ENCODE assay signal across 12 cellular contexts in the genomic region with DNA sequence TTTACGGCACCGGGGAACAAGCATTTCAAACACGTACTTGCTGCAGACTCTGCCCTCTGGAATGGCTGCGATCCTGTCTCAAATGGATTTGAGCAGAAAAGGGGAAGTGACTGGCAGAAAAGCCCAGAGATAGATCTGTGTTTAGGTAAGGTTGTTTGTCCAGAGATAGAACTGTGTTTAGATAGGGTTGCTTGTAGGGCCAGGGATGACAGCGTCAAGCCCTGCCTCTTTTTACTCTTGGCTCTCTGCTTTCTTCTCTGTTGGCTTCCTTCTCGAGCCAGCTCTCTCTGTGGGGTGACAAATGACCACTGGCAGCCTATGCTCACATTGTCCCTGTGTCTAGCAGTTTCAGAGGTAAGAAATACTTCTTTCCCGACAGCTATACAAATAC. TPM values are rescaled to one million over a fixed set of nuclear protein-coding genes. Genes with fewer than 3 reads are reported as not detected.
A peak's percentile ranks its signal among the peaks of the same experiment; 100 is the strongest.
DNase-seq lines count a peak whose midpoint lies in the region; ATAC-seq and TF ChIP-seq lines count a peak whose summit lies in the region.
"Had no signal": no experiment of that assay in that cellular context is flagged by ENCODE, and none has a peak within 500 bp of the region (broad histone marks: within the 10 kb centered on the region; RNA-seq: fewer than 3 reads in every experiment).

No MANE protein-coding gene starts in this region.

- TF ChIP-seq EP300 in sigmoid colon (IDR thresholded peaks at IDR 0.05): no peak

- H3K9me3 Mint-ChIP-seq in activated T-helper 17 cell treated with anti-CD3 and anti-CD28 coated beads, Interleukin-2, amount 50 U/mL, for 72 hours: no peaks in the 10 kb centered on the region

- peaks cover 45% of the 10 kb centered on the region for H3K36me3 Mint-ChIP-seq in activated T-helper 17 cell treated with anti-CD3 and anti-CD28 coated beads, Interleukin-2, amount 50 U/mL, for 72 hours (ENCODE audit: low read depth)

- TF ChIP-seq POLR2A in sigmoid colon (IDR thresholded peaks at IDR 0.05): no peak

- H3K27me3 Mint-ChIP-seq in activated T-helper 17 cell treated with anti-CD3 and anti-CD28 coated beads, Interleukin-2, amount 50 U/mL, for 72 hours: no peaks in the 10 kb centered on the region

- H3K36me3 ChIP-seq in right atrium auricular region (peaks cover 10% of the 10 kb centered on the region), sigmoid colon (peaks cover 0 to 8% (median 0%) of the 10 kb centered on the region in 4 donors)
- H3K36me3 ChIP-seq: brain microvascular endothelial cell had no signal

- H3K27ac ChIP-seq in right atrium auricular region: peak overlapping the region; percentile 57 to 83
- peak overlapping the region; percentile 75 to 83 (median 82) for H3K27ac ChIP-seq in sigmoid colon
- H3K27ac ChIP-seq: brain microvascular endothelial cell had no signal

- H3K27ac Mint-ChIP-seq in activated T-helper 17 cell treated with anti-CD3 and anti-CD28 coated beads, Interleukin-2, amount 50 U/mL, for 72 hours: peak overlapping the region; percentile 15

- H3K4me1 Mint-ChIP-seq in activated T-helper 17 cell treated with anti-CD3 and anti-CD28 coated beads, Interleukin-2, amount 50 U/mL, for 72 hours: peaks cover 21% of the 10 kb centered on the region

- H3K4me3 Mint-ChIP-seq in activated T-helper 17 cell treated with anti-CD3 and anti-CD28 coated beads, Interleukin-2, amount 50 U/mL, for 72 hours: no peak overlapping the region

- WGBS in sigmoid colon, 2 donors: 61 to 82% methylated on average over 7 of the region's 7 CpGs

- intact Hi-C loops in sigmoid colon (cut with DNase I): no loop called here

- ATAC-seq in activated T-helper 17 cell treated with anti-CD3 and anti-CD28 coated beads, Interleukin-2, amount 50 U/mL, for 72 hours (replicated peaks): no peak
- ATAC-seq in GM21786 (IDR thresholded peaks at IDR 0.05; ENCODE audit: unreplicated experiment): no peak
- ATAC-seq in HG02763 (IDR thresholded peaks at IDR 0.05; ENCODE audit: unreplicated experiment): no peak
- no peak for ATAC-seq in GM21825 (IDR thresholded peaks at IDR 0.05; ENCODE audit: unreplicated experiment)

- H3K4me3 ChIP-seq in right atrium auricular region (no peak overlapping the region), sigmoid colon (no peak overlapping the region)

- H3K4me1 ChIP-seq in right atrium auricular region: peaks cover 0 to 41% of the 10 kb centered on the region in 2 donors
- H3K4me1 ChIP-seq in sigmoid colon: peaks cover 0 to 50% (median 34%) of the 10 kb centered on the region in 4 donors

- H3K9me3 ChIP-seq in right atrium auricular region (no peaks in the 10 kb centered on the region), sigmoid colon (no peaks in the 10 kb centered on the region)

- H3K27me3 ChIP-seq in right atrium auricular region: no peaks in the 10 kb centered on the region
- no peaks in the 10 kb centered on the region for H3K27me3 ChIP-seq in sigmoid colon
- H3K27me3 ChIP-seq: brain microvascular endothelial cell had no signal

- no peak for TF ChIP-seq CTCF in right atrium auricular region (IDR thresholded peaks at IDR 0.05)
- TF ChIP-seq CTCF in sigmoid colon (IDR thresholded peaks at IDR 0.05): no peak

- DNase-seq in NOMO-1 treated with DMSO at 0.1 percent for 48 hours (lab: John Stamatoyannopoulos, UW; ENCODE audit: unreplicated experiment) (peak; percentile 43), right atrium auricular region (ENCODE audit: low spot score) (no peak), sigmoid colon (no peak), NCI-H1417 treated with DMSO at 0.1 percent for 48 hours (lab: John Stamatoyannopoulos, UW) (no peak)
- DNase-seq: brain microvascular endothelial cell; DMS 273 treated with DMSO at 0.1 percent for 48 hours; NCI-H446; stimulated activated CD4-positive, alpha-beta T cell treated with anti-CD3 and anti-CD28 coated beads, Interleukin-12 subunit alpha, Interleukin-12 subunit beta, amount 100 ng/mL, for 4 hours had no signal

RNA-seq across cellular contexts. Expression of a gene that starts 11.4 kb away (rescaled TPM):
- 10 to 100 TPM; 73.8 to 88.7 TPM for total RNA-seq in activated T-helper 17 cell treated with anti-CD3 and anti-CD28 coated beads, Interleukin-2, amount 50 U/mL, for 72 hours
- total RNA-seq in right atrium auricular region (100 to 1,000 TPM in 1 of 2 donors, 10 to 100 TPM in 1; 81.8 to 136 TPM), sigmoid colon (10 to 100 TPM; 44.4 to 99.4 (median 68.0) TPM)
- 10 to 100 TPM; 14.4 to 49.8 (median 16.2) TPM for polyA plus RNA-seq in sigmoid colon
